In the genomic region with DNA sequence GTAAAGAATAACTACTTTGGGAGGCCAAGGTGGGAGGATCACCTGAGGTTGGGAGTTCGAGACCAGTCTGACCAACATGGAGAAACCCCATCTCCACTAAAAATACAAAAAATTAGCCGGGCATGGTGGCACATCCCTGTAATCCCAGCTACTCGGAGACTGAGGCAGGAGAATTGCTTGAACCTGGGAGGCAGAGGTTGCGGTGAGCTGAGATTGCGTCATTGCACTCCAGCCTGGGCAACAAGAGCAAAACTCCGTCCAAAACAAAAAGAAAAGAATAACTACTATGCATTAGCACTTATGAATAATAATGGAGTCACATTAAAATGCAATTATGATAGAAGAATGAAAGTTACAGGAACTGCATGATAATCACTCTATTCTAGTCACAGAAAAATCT, we compare ENCODE assay signal across 9 cellular contexts. TPM values are rescaled to one million over a fixed set of nuclear protein-coding genes. Genes with fewer than 3 reads are reported as not detected.
"Had no signal": no experiment of that assay in that cellular context is flagged by ENCODE, and none has a peak within 500 bp of the region (broad histone marks: within the 10 kb centered on the region; RNA-seq: fewer than 3 reads in every experiment).

No MANE protein-coding gene starts in this region.

RNA-seq across cellular contexts. Expression of gene ENDOU, which starts 57.4 kb away (rescaled TPM):
- total RNA-seq: activated naive CD4-positive, alpha-beta T cell treated with anti-CD3 and anti-CD28 coated beads, Interleukin-2, amount 50 U/mL, for 72 hours; activated T-helper 1 cell treated with anti-CD3 and anti-CD28 coated beads, Interleukin-12 subunit alpha, Interleukin-12 subunit beta, Interleukin-2, Interleukin-4 antibody, amounts not matched to agents 30 ng/mL and 10 ng/mL and 1 ng/mL, durations not matched to agents 14 hours and 24 hours and 36 hours; activated T-helper 2 cell treated with anti-CD3 and anti-CD28 coated beads, Interferon-gamma antibody, Interleukin-2, Interleukin-4, amounts not matched to agents 10 μg/mL and 5 μg/mL and 100 μg/mL, durations not matched to agents 14 hours and 24 hours and 36 hours; ascending aorta; astrocyte; body of pancreas; bronchial epithelial cell; cerebellum; chondrocyte had no signal
